Comparison of ENCODE assay signal across 14 cellular contexts in genomic region chr18:44731160-44731865, GRCh38. TPM values are rescaled to one million over a fixed set of nuclear protein-coding genes. Genes with fewer than 3 reads are reported as not detected.
A peak's percentile ranks its signal among the peaks of the same experiment; 100 is the strongest.
DNase-seq lines count a peak whose midpoint lies in the region; ATAC-seq lines count a peak whose summit lies in the region.
"Had no signal": no experiment of that assay in that cellular context is flagged by ENCODE, and none has a peak within 500 bp of the region (broad histone marks: within the 10 kb centered on the region; RNA-seq: fewer than 3 reads in every experiment).

No MANE protein-coding gene starts in this region.

- in situ Hi-C loops in GM23248 (cut with MboI), result no loop called here

- H3K4me1 ChIP-seq in BLaER1 (peaks cover 64% of the 10 kb centered on the region), GM23248 (ENCODE audit: insufficient read depth) (peaks cover 58% of the 10 kb centered on the region)

- no peak overlapping the region for H3K27ac ChIP-seq in BLaER1
- H3K27ac ChIP-seq in GM23248, result peak overlapping the region; percentile 3; the same call in 1 of the 2 replicates
- H3K27ac ChIP-seq: neutrophil, testis had no signal

- H3K27me3 ChIP-seq in BLaER1, result no peaks in the 10 kb centered on the region
- no peaks in the 10 kb centered on the region for H3K27me3 ChIP-seq in GM23248 (replicated peaks; ENCODE audit: insufficient read depth)
- H3K27me3 ChIP-seq: body of pancreas, testis had no signal

- ATAC-seq in left colon (peak; percentile 58), GM21619 (IDR thresholded peaks at IDR 0.05; ENCODE audit: unreplicated experiment) (no peak)
- ATAC-seq: body of pancreas, HepG2 had no signal

- H3K36me3 ChIP-seq in BLaER1 (no peaks in the 10 kb centered on the region), GM23248 (ENCODE audit: low read depth) (no peaks in the 10 kb centered on the region)
- H3K36me3 ChIP-seq: neutrophil had no signal

- intact Hi-C loops in left colon (cut with DNase I, micrococcal nuclease), result no loop called here

- H3K9me2 ChIP-seq in GM23248 (ENCODE audit: insufficient read depth), result no peaks in the 10 kb centered on the region

- no peak overlapping the region for H2AFZ ChIP-seq in GM23248

- H3K4me2 ChIP-seq in BLaER1 (peak overlapping the region; percentile 67), GM23248 (ENCODE audit: unreplicated experiment) (no peak overlapping the region)

- H3K9ac ChIP-seq in BLaER1 (no peak overlapping the region), GM23248 (no peak overlapping the region)

- no peaks in the 10 kb centered on the region for H3K9me3 ChIP-seq in BLaER1
- H3K9me3 ChIP-seq in GM23248 (ENCODE audit: low read depth), result no peaks in the 10 kb centered on the region
- H3K9me3 ChIP-seq: body of pancreas, neutrophil, testis had no signal

- H3K4me3 ChIP-seq in BLaER1 (no peak overlapping the region), GM23248 (no peak overlapping the region)
- H3K4me3 ChIP-seq: body of pancreas, testis had no signal

- peaks cover 54% of the 10 kb centered on the region for H3F3A ChIP-seq in GM23248 (ENCODE audit: insufficient read depth)

- H4K20me1 ChIP-seq in BLaER1, result no peaks in the 10 kb centered on the region
- H4K20me1 ChIP-seq in GM23248 (ENCODE audit: insufficient read depth), result no peaks in the 10 kb centered on the region

- no peak for DNase-seq in GM23248
- peak; percentile 10 for DNase-seq in OCI-M1 (lab: John Stamatoyannopoulos, UW)
- peak in 1 of 2 donors; percentile 55 for DNase-seq in left colon
- DNase-seq in NCI-H2196 (lab: John Stamatoyannopoulos, UW; ENCODE audit: unreplicated experiment), result no peak
- no peak for DNase-seq in NK-92 (lab: John Stamatoyannopoulos, UW; ENCODE audit: unreplicated experiment)
- no peak for DNase-seq in SHP77 (lab: John Stamatoyannopoulos, UW)
- DNase-seq: body of pancreas; NCI-H524; stimulated activated CD4-positive, alpha-beta T cell treated with anti-CD3 and anti-CD28 coated beads, Interleukin-4, amount 100 ng/mL, for 24 hours; testis had no signal

- WGBS in GM23248 (ENCODE audit: low coverage in 1 of 2, low lambda C conversion rate in 2 of 2, missing lambda C conversion rate in 2 of 2), 2 experiments, result 95 to 99% methylated on average over 11 of the region's 11 CpGs

- H3K79me2 ChIP-seq in GM23248 (ENCODE audit: insufficient read depth), result peaks cover 9% of the 10 kb centered on the region; the same call in 1 of the 2 replicates

RNA-seq across cellular contexts. Expression of gene SETBP1, which starts 50.6 kb away (rescaled TPM):
- total RNA-seq in GM23248 (2014; rRNA removed; shearing (Covaris generic)), result 4.1 and 5.2 TPM in 2 replicates
- 0.91 and 1.3 TPM in 2 replicates for polyA plus RNA-seq in GM23248 (2016; fragmentation: Nextera tagmentation; extraction: Ambion mirVana)
- 10 to 100 TPM; 10.2 to 21.2 TPM for total RNA-seq in left colon
